In the genomic region with DNA sequence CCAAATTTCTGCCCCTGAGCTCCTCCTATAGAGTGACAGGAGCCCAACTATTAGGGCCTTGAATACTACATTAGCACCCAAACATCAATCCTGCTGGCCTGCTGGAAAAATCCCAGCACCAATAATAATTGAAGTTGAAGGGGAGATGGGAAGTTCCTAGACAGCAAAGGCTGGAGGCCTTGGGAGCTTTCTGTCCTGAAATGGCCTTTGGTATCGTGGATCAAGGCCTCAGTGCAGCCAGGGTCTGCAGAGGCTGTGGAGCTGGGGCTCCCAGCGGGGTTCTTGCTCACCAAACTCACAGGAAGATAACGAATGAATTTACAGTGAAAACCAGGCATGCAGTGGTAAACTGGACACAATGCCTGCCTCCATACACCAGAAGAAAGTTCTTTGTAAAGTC, we compare ENCODE assay signal across 10 cellular contexts. TPM values are rescaled to one million over a fixed set of nuclear protein-coding genes. Genes with fewer than 3 reads are reported as not detected.
A peak's percentile ranks its signal among the peaks of the same experiment; 100 is the strongest.
DNase-seq lines count a peak whose midpoint lies in the region; ATAC-seq and TF ChIP-seq lines count a peak whose summit lies in the region.
"Had no signal": no experiment of that assay in that cellular context is flagged by ENCODE, and none has a peak within 500 bp of the region (broad histone marks: within the 10 kb centered on the region; RNA-seq: fewer than 3 reads in every experiment).

No MANE protein-coding gene starts in this region.

- H3K4me1 Mint-ChIP-seq in WTC11, result peaks cover 51% of the 10 kb centered on the region

- WGBS in gastroesophageal sphincter (ENCODE audit: low coverage in 1 of 2), 2 donors, result 44% methylated on average over 2 of the region's 3 CpGs; no CpG with 5 or more reads in 1 of the 2 donors
- 64% methylated on average over 3 of the region's 3 CpGs for WGBS in prostate gland

- no peaks in the 10 kb centered on the region for H3K27me3 Mint-ChIP-seq in WTC11 (ENCODE audit: low read depth)

- no peaks in the 10 kb centered on the region for H3K36me3 ChIP-seq in gastroesophageal sphincter
- H3K36me3 ChIP-seq in prostate gland, result no peaks in the 10 kb centered on the region

- H3K9me3 Mint-ChIP-seq in WTC11, result no peaks in the 10 kb centered on the region

- H3K9me3 ChIP-seq in gastroesophageal sphincter (no peaks in the 10 kb centered on the region), prostate gland (no peaks in the 10 kb centered on the region)

- peak overlapping the region in 3 of 4 donors; percentile 74 to 76 (median 75) for H3K27ac ChIP-seq in gastroesophageal sphincter
- peak overlapping the region; percentile 62 to 66 for H3K27ac ChIP-seq in prostate gland

- H3K27me3 ChIP-seq in gastroesophageal sphincter (no peaks in the 10 kb centered on the region), prostate gland (replicated peaks; ENCODE audit: insufficient read depth) (no peaks in the 10 kb centered on the region)

- CTCF ChIA-PET in WTC11 (lab: Charles Lee), result interaction anchor here (0.8 to 5.7 kb wide), 9 partner anchors 9 to 86 kb away, joined by 4 to 47 read pairs (median 12); a partner anchor contains a TSS

- POLR2A ChIA-PET in WTC11 (lab: Charles Lee), result interaction anchor here (0.6 to 1.5 kb wide), 2 partner anchors 9 to 24 kb away, joined by 3 to 10 read pairs; a partner anchor contains a TSS

- H3K27ac Mint-ChIP-seq in WTC11, result peak overlapping the region; percentile 94

- ATAC-seq in WTC11, result no peak
- no peak for ATAC-seq in gastroesophageal sphincter
- no peak for ATAC-seq in GM18909 (IDR thresholded peaks at IDR 0.05; ENCODE audit: poor library complexity, unreplicated experiment)
- ATAC-seq in GM19455 (IDR thresholded peaks at IDR 0.05; ENCODE audit: unreplicated experiment), result no peak

- H3K36me3 Mint-ChIP-seq in WTC11, result no peaks in the 10 kb centered on the region; the same call in 1 of the 2 replicates

- no peak for TF ChIP-seq EP300 in gastroesophageal sphincter (IDR thresholded peaks at IDR 0.05)

- DNase-seq in ELF-1 (ENCODE audit: low read depth, low spot score) (peak; percentile 36), WTC11 (ENCODE audit: low spot score) (no peak), prostate gland (ENCODE audit: low spot score) (no peak), dermis blood vessel endothelial cell (no peak)
- DNase-seq in central memory CD4-positive, alpha-beta T cell, result no peak
- DNase-seq: DMS79 treated with DMSO at 0.1 percent for 48 hours had no signal

- intact Hi-C loops in prostate gland (cut with DNase I), result no loop called here

- H3K4me1 ChIP-seq in gastroesophageal sphincter, result peaks cover 0 to 67% (median 21%) of the 10 kb centered on the region in 3 donors
- no peaks in the 10 kb centered on the region for H3K4me1 ChIP-seq in prostate gland (replicated peaks)

- no peak overlapping the region for H3K4me3 Mint-ChIP-seq in WTC11

- TF ChIP-seq CTCF in WTC11 (IDR thresholded peaks at IDR 0.05) (no peak), gastroesophageal sphincter (IDR thresholded peaks at IDR 0.05) (no peak), prostate gland (IDR thresholded peaks at IDR 0.05) (no peak)

- TF ChIP-seq POLR2A in gastroesophageal sphincter (IDR thresholded peaks at IDR 0.05) (no peak), prostate gland (IDR thresholded peaks at IDR 0.05) (no peak)

- H3K4me3 ChIP-seq in gastroesophageal sphincter (no peak overlapping the region), prostate gland (no peak overlapping the region)

TF ChIP-seq in WTC11, 78 proteins besides CTCF, POLR2A, EP300 and RAD21 (continues in another document):
- TF ChIP-seq, protein P1, sequence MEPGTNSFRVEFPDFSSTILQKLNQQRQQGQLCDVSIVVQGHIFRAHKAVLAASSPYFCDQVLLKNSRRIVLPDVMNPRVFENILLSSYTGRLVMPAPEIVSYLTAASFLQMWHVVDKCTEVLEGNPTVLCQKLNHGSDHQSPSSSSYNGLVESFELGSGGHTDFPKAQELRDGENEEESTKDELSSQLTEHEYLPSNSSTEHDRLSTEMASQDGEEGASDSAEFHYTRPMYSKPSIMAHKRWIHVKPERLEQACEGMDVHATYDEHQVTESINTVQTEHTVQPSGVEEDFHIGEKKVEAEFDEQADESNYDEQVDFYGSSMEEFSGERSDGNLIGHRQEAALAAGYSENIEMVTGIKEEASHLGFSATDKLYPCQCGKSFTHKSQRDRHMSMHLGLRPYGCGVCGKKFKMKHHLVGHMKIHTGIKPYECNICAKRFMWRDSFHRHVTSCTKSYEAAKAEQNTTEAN (CRISPR knock-in tag; IDR thresholded peaks at IDR 0.05), result no peak
- TF ChIP-seq RELA (CRISPR knock-in tag; IDR thresholded peaks at IDR 0.05; ENCODE audit: borderline replicate concordance) (no peak), JAZF1 (CRISPR knock-in tag; IDR thresholded peaks at IDR 0.05) (no peak)
- TF ChIP-seq, protein P2, sequence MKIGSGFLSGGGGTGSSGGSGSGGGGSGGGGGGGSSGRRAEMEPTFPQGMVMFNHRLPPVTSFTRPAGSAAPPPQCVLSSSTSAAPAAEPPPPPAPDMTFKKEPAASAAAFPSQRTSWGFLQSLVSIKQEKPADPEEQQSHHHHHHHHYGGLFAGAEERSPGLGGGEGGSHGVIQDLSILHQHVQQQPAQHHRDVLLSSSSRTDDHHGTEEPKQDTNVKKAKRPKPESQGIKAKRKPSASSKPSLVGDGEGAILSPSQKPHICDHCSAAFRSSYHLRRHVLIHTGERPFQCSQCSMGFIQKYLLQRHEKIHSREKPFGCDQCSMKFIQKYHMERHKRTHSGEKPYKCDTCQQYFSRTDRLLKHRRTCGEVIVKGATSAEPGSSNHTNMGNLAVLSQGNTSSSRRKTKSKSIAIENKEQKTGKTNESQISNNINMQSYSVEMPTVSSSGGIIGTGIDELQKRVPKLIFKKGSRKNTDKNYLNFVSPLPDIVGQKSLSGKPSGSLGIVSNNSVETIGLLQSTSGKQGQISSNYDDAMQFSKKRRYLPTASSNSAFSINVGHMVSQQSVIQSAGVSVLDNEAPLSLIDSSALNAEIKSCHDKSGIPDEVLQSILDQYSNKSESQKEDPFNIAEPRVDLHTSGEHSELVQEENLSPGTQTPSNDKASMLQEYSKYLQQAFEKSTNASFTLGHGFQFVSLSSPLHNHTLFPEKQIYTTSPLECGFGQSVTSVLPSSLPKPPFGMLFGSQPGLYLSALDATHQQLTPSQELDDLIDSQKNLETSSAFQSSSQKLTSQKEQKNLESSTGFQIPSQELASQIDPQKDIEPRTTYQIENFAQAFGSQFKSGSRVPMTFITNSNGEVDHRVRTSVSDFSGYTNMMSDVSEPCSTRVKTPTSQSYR (CRISPR knock-in tag; IDR thresholded peaks at IDR 0.05), result no peak
- TF ChIP-seq, protein P3, sequence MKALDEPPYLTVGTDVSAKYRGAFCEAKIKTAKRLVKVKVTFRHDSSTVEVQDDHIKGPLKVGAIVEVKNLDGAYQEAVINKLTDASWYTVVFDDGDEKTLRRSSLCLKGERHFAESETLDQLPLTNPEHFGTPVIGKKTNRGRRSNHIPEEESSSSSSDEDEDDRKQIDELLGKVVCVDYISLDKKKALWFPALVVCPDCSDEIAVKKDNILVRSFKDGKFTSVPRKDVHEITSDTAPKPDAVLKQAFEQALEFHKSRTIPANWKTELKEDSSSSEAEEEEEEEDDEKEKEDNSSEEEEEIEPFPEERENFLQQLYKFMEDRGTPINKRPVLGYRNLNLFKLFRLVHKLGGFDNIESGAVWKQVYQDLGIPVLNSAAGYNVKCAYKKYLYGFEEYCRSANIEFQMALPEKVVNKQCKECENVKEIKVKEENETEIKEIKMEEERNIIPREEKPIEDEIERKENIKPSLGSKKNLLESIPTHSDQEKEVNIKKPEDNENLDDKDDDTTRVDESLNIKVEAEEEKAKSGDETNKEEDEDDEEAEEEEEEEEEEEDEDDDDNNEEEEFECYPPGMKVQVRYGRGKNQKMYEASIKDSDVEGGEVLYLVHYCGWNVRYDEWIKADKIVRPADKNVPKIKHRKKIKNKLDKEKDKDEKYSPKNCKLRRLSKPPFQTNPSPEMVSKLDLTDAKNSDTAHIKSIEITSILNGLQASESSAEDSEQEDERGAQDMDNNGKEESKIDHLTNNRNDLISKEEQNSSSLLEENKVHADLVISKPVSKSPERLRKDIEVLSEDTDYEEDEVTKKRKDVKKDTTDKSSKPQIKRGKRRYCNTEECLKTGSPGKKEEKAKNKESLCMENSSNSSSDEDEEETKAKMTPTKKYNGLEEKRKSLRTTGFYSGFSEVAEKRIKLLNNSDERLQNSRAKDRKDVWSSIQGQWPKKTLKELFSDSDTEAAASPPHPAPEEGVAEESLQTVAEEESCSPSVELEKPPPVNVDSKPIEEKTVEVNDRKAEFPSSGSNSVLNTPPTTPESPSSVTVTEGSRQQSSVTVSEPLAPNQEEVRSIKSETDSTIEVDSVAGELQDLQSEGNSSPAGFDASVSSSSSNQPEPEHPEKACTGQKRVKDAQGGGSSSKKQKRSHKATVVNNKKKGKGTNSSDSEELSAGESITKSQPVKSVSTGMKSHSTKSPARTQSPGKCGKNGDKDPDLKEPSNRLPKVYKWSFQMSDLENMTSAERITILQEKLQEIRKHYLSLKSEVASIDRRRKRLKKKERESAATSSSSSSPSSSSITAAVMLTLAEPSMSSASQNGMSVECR (CRISPR knock-in tag; IDR thresholded peaks at IDR 0.05; ENCODE audit: borderline replicate concordance), result no peak

RNA-seq across cellular contexts. Expression of a gene that starts 9.2 kb away (rescaled TPM):
- total RNA-seq in WTC11 (2021), result 34.1 to 47.2 TPM (median 38.6 TPM) in 3 replicates
- 100 to 1,000 TPM in 1 of 4 donors, 10 to 100 TPM in 3; 46.9 to 132 (median 48.1) TPM for total RNA-seq in gastroesophageal sphincter
- 10 to 100 TPM; 42.8 to 62.8 TPM for total RNA-seq in prostate gland
- 36.4 and 52.7 TPM in 2 replicates for total RNA-seq in dermis blood vessel endothelial cell

RNA-seq across cellular contexts. Expression of a gene that starts 47.7 kb away (rescaled TPM):
- total RNA-seq in WTC11 (2021) (611 to 645 TPM (median 645 TPM) in 3 replicates), gastroesophageal sphincter (100 to 1,000 TPM; 336 to 538 (median 412) TPM), prostate gland (100 to 1,000 TPM; 385 to 501 TPM), dermis blood vessel endothelial cell (358 and 454 TPM in 2 replicates)

RNA-seq across cellular contexts. Expression of a gene that starts 52.8 kb away (rescaled TPM):
- total RNA-seq in WTC11 (2021) (17.1 to 19.1 TPM (median 17.9 TPM) in 3 replicates), gastroesophageal sphincter (10 to 100 TPM; 21.3 to 66.6 (median 40.9) TPM), prostate gland (10 to 100 TPM; 72.4 to 94.5 TPM), dermis blood vessel endothelial cell (43.6 and 44.3 TPM in 2 replicates)

RNA-seq across cellular contexts. Expression of a gene that starts 56.5 kb away (rescaled TPM):
- total RNA-seq in WTC11 (2021), result 0.16 to 0.96 TPM (median 0.72 TPM) in 3 replicates
- under 1 TPM in 2 of 4 donors, not detected in 2; 0.31 to 0.40 TPM for total RNA-seq in gastroesophageal sphincter
- 1 to 10 TPM in 1 of 2 donors, not detected in 1; 9.7 TPM for total RNA-seq in prostate gland
- total RNA-seq in dermis blood vessel endothelial cell, result 0.05 TPM in 1 of 2 replicates, not detected in the other
- total RNA-seq: T-helper 1 cell treated with Interleukin-12 subunit alpha and Interleukin-12 subunit beta and Interleukin-4 antibody, amounts not matched to agents 30 ng/mL and 1 ng/mL, for 36 hours had no signal

RNA-seq across cellular contexts. Expression of a gene that starts 56.6 kb away (rescaled TPM):
- total RNA-seq in WTC11 (2021) (128 to 138 TPM (median 132 TPM) in 3 replicates), gastroesophageal sphincter (10 to 100 TPM; 41.4 to 79.5 (median 72.0) TPM), prostate gland (100 to 1,000 TPM in 1 of 2 donors, 10 to 100 TPM in 1; 63.1 to 157 TPM), dermis blood vessel endothelial cell (46.6 and 48.7 TPM in 2 replicates)
